In genomic region chr9:127965953-127966352, GRCh38 we compare ENCODE assay signal across 9 cellular contexts. TPM values are rescaled to one million over a fixed set of nuclear protein-coding genes. Genes with fewer than 3 reads are reported as not detected.
DNase-seq lines count a peak whose midpoint lies in the region; ATAC-seq and TF ChIP-seq lines count a peak whose summit lies in the region.
"Had no signal": no experiment of that assay in that cellular context is flagged by ENCODE, and none has a peak within 500 bp of the region (broad histone marks: within the 10 kb centered on the region; RNA-seq: fewer than 3 reads in every experiment).

No MANE protein-coding gene starts in this region.

- no peaks in the 10 kb centered on the region for H3K9me3 Mint-ChIP-seq in H9
- no peaks in the 10 kb centered on the region for H3K9me3 Mint-ChIP-seq in activated B cell treated with CpG ODN at 0.5 μM for 24 hours

- no peak overlapping the region for H3K56ac ChIP-seq in H9 (ENCODE audit: insufficient read length, low read depth, low read length)

- no peak overlapping the region for H2BK20ac ChIP-seq in H9 (ENCODE audit: low read depth, low read length, poor library complexity, severe bottlenecking)

- no peak overlapping the region for H3K23ac ChIP-seq in H9 (ENCODE audit: insufficient read length, low read depth, low read length)

- H3K27me3 ChIP-seq in H9 (ENCODE audit: insufficient read depth, low read length) (no peaks in the 10 kb centered on the region), right atrium auricular region (no peaks in the 10 kb centered on the region), skeletal muscle satellite cell (ENCODE audit: control insufficient read depth, insufficient read depth, low read length) (no peaks in the 10 kb centered on the region)

- peak overlapping the region; percentile 61 for H3K18ac ChIP-seq in H9 (ENCODE audit: insufficient read length, low read depth, low read length)

- H3K9ac ChIP-seq in H9 (ENCODE audit: extremely low read depth, insufficient read length, low read length) (no peak overlapping the region), skeletal muscle satellite cell (ENCODE audit: low read depth, low read length) (peak overlapping the region; percentile 57)

- H2BK15ac ChIP-seq in H9 (ENCODE audit: low read depth, low read length), result no peak overlapping the region

- H3K27ac ChIP-seq in H9 (ENCODE audit: insufficient read length, low read depth, low read length), result no peak overlapping the region
- peak overlapping the region; percentile 94 to 96 for H3K27ac ChIP-seq in right atrium auricular region

- peak overlapping the region; percentile 69 for H3K14ac ChIP-seq in H9 (ENCODE audit: insufficient read depth, low read length)

- peaks cover 5% of the 10 kb centered on the region for H3K79me1 ChIP-seq in H9 (ENCODE audit: insufficient read depth, low read depth, low read length, poor library complexity, severe bottlenecking)

- DNase-seq in H9 (no peak), activated B cell treated with CpG ODN at 0.5 μM for 24 hours (no peak), right atrium auricular region (ENCODE audit: low spot score) (no peak), UCSD-AML1 (lab: John Stamatoyannopoulos, UW; ENCODE audit: unreplicated experiment) (no peak), SIG-M5 treated with dmso at 0.1 percent for 504 hours (lab: John Stamatoyannopoulos, UW; ENCODE audit: unreplicated experiment) (no peak), iPS-NIHi11 (ENCODE audit: low spot score) (no peak), NCI-H748 (lab: John Stamatoyannopoulos, UW; ENCODE audit: unreplicated experiment) (no peak)

- H3K4me2 ChIP-seq in H9 (ENCODE audit: insufficient read depth, insufficient read length, low read length) (no peak overlapping the region), skeletal muscle satellite cell (ENCODE audit: low read length) (peak overlapping the region; percentile 71)

- H3K4me3 ChIP-seq in right atrium auricular region, result peak overlapping the region in 1 of 2 donors; percentile 28
- peak overlapping the region; percentile 24 for H3K4me3 ChIP-seq in skeletal muscle satellite cell (ENCODE audit: low read length)
- H3K4me3 ChIP-seq: GM12878 had no signal

- no peak overlapping the region for H2BK5ac ChIP-seq in H9 (ENCODE audit: insufficient read length, low read length)

- no CpG with 5 or more reads among the region's 6 CpGs for WGBS in H9 (ENCODE audit: extremely low coverage, insufficient read length, low lambda C conversion rate)

- intact Hi-C loops in activated B cell treated with CpG ODN at 0.5 μM for 24 hours (cut with micrococcal nuclease), result no loop called here

- no peak overlapping the region for H3T11ph ChIP-seq in H9 (ENCODE audit: low read length)

- no peak overlapping the region for H4K8ac ChIP-seq in H9 (replicated peaks; ENCODE audit: insufficient read length, low read depth, low read length)

- H4K20me1 ChIP-seq in H9 (ENCODE audit: control insufficient read depth, insufficient read depth, insufficient read length), result no peaks in the 10 kb centered on the region

- ATAC-seq in activated B cell treated with CpG ODN at 0.5 μM for 24 hours (ENCODE audit: low read depth), result no peak
- ATAC-seq: GM12878 had no signal

- CTCF ChIA-PET in activated B cell treated with CpG ODN at 0.5 μM for 24 hours (lab: Charles Lee), result no interaction called here

- H2BK120ac ChIP-seq in H9 (ENCODE audit: low read depth, low read length, poor library complexity, severe bottlenecking), result no peak overlapping the region

- H3K23me2 ChIP-seq in H9 (ENCODE audit: insufficient read length, low read depth, low read length, poor library complexity, severe bottlenecking), result no peaks in the 10 kb centered on the region

- H2AFZ ChIP-seq in H9 (ENCODE audit: low read length), result no peak overlapping the region

- no peak overlapping the region for H4K91ac ChIP-seq in H9 (ENCODE audit: insufficient read length, low read depth, low read length)

- H3K9me3 ChIP-seq in H9 (ENCODE audit: control insufficient read depth, low read depth, low read length), result no peaks in the 10 kb centered on the region
- no peaks in the 10 kb centered on the region for H3K9me3 ChIP-seq in right atrium auricular region
- no peaks in the 10 kb centered on the region for H3K9me3 ChIP-seq in skeletal muscle satellite cell (replicated peaks; ENCODE audit: low read length)

- H3K27ac Mint-ChIP-seq in H9, result peak overlapping the region; percentile 59 to 94 (median 92); a peak in 6 of 7 replicates
- H3K27ac Mint-ChIP-seq in activated B cell treated with CpG ODN at 0.5 μM for 24 hours, result peak overlapping the region; percentile 97

- no peak overlapping the region for H3K4ac ChIP-seq in H9 (ENCODE audit: low read depth, low read length)

- H4K5ac ChIP-seq in H9 (ENCODE audit: insufficient read length, low read depth, low read length), result no peak overlapping the region

- H3K4me1 ChIP-seq in H9 (ENCODE audit: insufficient read depth, low read length) (no peaks in the 10 kb centered on the region; the same call in 1 of the 2 replicates), right atrium auricular region (peaks cover 0 to 91% of the 10 kb centered on the region in 2 donors), skeletal muscle satellite cell (ENCODE audit: control insufficient read depth, insufficient read depth, low read length) (peaks cover 33% of the 10 kb centered on the region)

- no peak for TF ChIP-seq CTCF in H9 (conservative IDR thresholded peaks at IDR 0.05)
- no peak for TF ChIP-seq CTCF in activated B cell treated with CpG ODN at 0.5 μM for 24 hours (IDR thresholded peaks at IDR 0.05)
- TF ChIP-seq CTCF in right atrium auricular region (IDR thresholded peaks at IDR 0.05), result no peak

- H3K79me2 ChIP-seq in H9 (ENCODE audit: insufficient read depth, low read length), result peaks cover 25% of the 10 kb centered on the region; the same call in 1 of the 2 replicates

- H3K36me3 ChIP-seq in right atrium auricular region (no peaks in the 10 kb centered on the region), skeletal muscle satellite cell (ENCODE audit: insufficient read depth, low read length) (no peaks in the 10 kb centered on the region)

- POLR2A ChIA-PET in activated B cell treated with CpG ODN at 0.5 μM for 24 hours (lab: Charles Lee), result interaction anchor here (0.7 to 1.4 kb wide), 5 partner anchors 10 to 52 kb away, joined by 3 to 7 read pairs (median 4); no protein-coding TSS in a partner anchor

- H2BK12ac ChIP-seq in H9 (ENCODE audit: insufficient read length, low read depth, low read length), result no peak overlapping the region

- no peak overlapping the region for H2AK5ac ChIP-seq in H9 (ENCODE audit: insufficient read length, low read length)

- H3K4me3 Mint-ChIP-seq in H9, result 0 out of 5 replicates have a peak overlapping the region, but pooled peaks of 1 of the 2 experiments have one; percentile 26
- no peak overlapping the region for H3K4me3 Mint-ChIP-seq in activated B cell treated with CpG ODN at 0.5 μM for 24 hours

- peaks cover 0 to 17% (median 3%) of the 10 kb centered on the region in 3 experiments; a peak in 4 of 7 replicates for H3K36me3 Mint-ChIP-seq in H9 (ENCODE audit: insufficient read depth in 1 of 3, low read depth in 3 of 3)
- H3K36me3 Mint-ChIP-seq in activated B cell treated with CpG ODN at 0.5 μM for 24 hours (ENCODE audit: low read depth), result peaks cover 34% of the 10 kb centered on the region

- H3K4me1 Mint-ChIP-seq in H9, result peaks cover 65 to 85% of the 10 kb centered on the region in 2 experiments
- H3K4me1 Mint-ChIP-seq in activated B cell treated with CpG ODN at 0.5 μM for 24 hours, result peaks cover 95% of the 10 kb centered on the region

- H3K27me3 Mint-ChIP-seq in H9 (ENCODE audit: low read depth) (no peaks in the 10 kb centered on the region), activated B cell treated with CpG ODN at 0.5 μM for 24 hours (no peaks in the 10 kb centered on the region)

RNA-seq across cellular contexts. Expression of gene EEIG1, which starts 14.8 kb away (rescaled TPM):
- total RNA-seq in H9 (2021), result 52.3 and 59.5 TPM in 2 replicates
- total RNA-seq in activated B cell treated with CpG ODN at 0.5 μM for 24 hours, result 65.8 and 88.1 TPM in 2 replicates
- 10 to 100 TPM in 1 of 2 donors, 1 to 10 TPM in 1; 8.3 to 11.6 TPM for total RNA-seq in right atrium auricular region
- total RNA-seq in skeletal muscle satellite cell (2012; rRNA removed), result 6.3 and 6.6 TPM in 2 replicates

RNA-seq across cellular contexts. Expression of gene DPM2, which starts 28.3 kb away (rescaled TPM):
- total RNA-seq in H9 (2021), result 44.7 and 46.1 TPM in 2 replicates
- total RNA-seq in activated B cell treated with CpG ODN at 0.5 μM for 24 hours, result 41.4 and 50.6 TPM in 2 replicates
- 10 to 100 TPM in 1 of 2 donors, 1 to 10 TPM in 1; 4.7 to 11.4 TPM for total RNA-seq in right atrium auricular region
- 13.7 and 16.6 TPM in 2 replicates for total RNA-seq in skeletal muscle satellite cell (2012; rRNA removed)

RNA-seq across cellular contexts. Expression of gene PIP5KL1, which starts 35.4 kb away (rescaled TPM):
- total RNA-seq in H9 (2021) (9.0 and 11.6 TPM in 2 replicates), activated B cell treated with CpG ODN at 0.5 μM for 24 hours (1.7 and 1.8 TPM in 2 replicates), right atrium auricular region (under 1 TPM in 1 of 2 donors, not detected in 1; 0.20 TPM)
- total RNA-seq in skeletal muscle satellite cell (2012; rRNA removed), result 7.2 and 9.6 TPM in 2 replicates

RNA-seq across cellular contexts. Expression of gene ST6GALNAC4, which starts 49.1 kb away (rescaled TPM):
- total RNA-seq in H9 (2021), result 15.4 and 16.5 TPM in 2 replicates
- total RNA-seq in activated B cell treated with CpG ODN at 0.5 μM for 24 hours, result 71.3 and 85.4 TPM in 2 replicates
- total RNA-seq in right atrium auricular region, result 10 to 100 TPM; 31.7 to 59.0 TPM
- 59.2 and 77.3 TPM in 2 replicates for total RNA-seq in skeletal muscle satellite cell (2012; rRNA removed)
